8 cellular contexts compared by ENCODE assay signal in genomic region chr3:135235541-135235940, GRCh38.
"Had no signal": no experiment of that assay in that cellular context is flagged by ENCODE, and none has a peak within 500 bp of the region (broad histone marks: within the 10 kb centered on the region; RNA-seq: fewer than 3 reads in every experiment).

No MANE protein-coding gene starts in this region.

- H3K27ac Mint-ChIP-seq: HFFc6 had no signal

- DNase-seq: GM23248, GOT3, H7, HFFc6, IMR-90 had no signal

- H3K4me3 ChIP-seq: GM23248, HAP-1, K562 had no signal

- H3K27ac ChIP-seq: GM23248 had no signal

- H3K4me3 Mint-ChIP-seq: HFFc6 had no signal

- ATAC-seq: HCT116, K562 had no signal

- H3K9ac ChIP-seq: GM23248 had no signal

- H3K9me3 ChIP-seq: HAP-1 had no signal

- H3K36me3 ChIP-seq: HAP-1 had no signal
